ENCODE assay signal across 1 cellular context in genomic region chr3:106381265-106381942, GRCh38.
TF ChIP-seq lines count a peak whose summit lies in the region.

No MANE protein-coding gene starts in this region.

TF ChIP-seq in GM23338, 12 proteins besides CTCF, POLR2A, EP300 and RAD21 (continued from another document):
- TF ChIP-seq, protein P1, sequence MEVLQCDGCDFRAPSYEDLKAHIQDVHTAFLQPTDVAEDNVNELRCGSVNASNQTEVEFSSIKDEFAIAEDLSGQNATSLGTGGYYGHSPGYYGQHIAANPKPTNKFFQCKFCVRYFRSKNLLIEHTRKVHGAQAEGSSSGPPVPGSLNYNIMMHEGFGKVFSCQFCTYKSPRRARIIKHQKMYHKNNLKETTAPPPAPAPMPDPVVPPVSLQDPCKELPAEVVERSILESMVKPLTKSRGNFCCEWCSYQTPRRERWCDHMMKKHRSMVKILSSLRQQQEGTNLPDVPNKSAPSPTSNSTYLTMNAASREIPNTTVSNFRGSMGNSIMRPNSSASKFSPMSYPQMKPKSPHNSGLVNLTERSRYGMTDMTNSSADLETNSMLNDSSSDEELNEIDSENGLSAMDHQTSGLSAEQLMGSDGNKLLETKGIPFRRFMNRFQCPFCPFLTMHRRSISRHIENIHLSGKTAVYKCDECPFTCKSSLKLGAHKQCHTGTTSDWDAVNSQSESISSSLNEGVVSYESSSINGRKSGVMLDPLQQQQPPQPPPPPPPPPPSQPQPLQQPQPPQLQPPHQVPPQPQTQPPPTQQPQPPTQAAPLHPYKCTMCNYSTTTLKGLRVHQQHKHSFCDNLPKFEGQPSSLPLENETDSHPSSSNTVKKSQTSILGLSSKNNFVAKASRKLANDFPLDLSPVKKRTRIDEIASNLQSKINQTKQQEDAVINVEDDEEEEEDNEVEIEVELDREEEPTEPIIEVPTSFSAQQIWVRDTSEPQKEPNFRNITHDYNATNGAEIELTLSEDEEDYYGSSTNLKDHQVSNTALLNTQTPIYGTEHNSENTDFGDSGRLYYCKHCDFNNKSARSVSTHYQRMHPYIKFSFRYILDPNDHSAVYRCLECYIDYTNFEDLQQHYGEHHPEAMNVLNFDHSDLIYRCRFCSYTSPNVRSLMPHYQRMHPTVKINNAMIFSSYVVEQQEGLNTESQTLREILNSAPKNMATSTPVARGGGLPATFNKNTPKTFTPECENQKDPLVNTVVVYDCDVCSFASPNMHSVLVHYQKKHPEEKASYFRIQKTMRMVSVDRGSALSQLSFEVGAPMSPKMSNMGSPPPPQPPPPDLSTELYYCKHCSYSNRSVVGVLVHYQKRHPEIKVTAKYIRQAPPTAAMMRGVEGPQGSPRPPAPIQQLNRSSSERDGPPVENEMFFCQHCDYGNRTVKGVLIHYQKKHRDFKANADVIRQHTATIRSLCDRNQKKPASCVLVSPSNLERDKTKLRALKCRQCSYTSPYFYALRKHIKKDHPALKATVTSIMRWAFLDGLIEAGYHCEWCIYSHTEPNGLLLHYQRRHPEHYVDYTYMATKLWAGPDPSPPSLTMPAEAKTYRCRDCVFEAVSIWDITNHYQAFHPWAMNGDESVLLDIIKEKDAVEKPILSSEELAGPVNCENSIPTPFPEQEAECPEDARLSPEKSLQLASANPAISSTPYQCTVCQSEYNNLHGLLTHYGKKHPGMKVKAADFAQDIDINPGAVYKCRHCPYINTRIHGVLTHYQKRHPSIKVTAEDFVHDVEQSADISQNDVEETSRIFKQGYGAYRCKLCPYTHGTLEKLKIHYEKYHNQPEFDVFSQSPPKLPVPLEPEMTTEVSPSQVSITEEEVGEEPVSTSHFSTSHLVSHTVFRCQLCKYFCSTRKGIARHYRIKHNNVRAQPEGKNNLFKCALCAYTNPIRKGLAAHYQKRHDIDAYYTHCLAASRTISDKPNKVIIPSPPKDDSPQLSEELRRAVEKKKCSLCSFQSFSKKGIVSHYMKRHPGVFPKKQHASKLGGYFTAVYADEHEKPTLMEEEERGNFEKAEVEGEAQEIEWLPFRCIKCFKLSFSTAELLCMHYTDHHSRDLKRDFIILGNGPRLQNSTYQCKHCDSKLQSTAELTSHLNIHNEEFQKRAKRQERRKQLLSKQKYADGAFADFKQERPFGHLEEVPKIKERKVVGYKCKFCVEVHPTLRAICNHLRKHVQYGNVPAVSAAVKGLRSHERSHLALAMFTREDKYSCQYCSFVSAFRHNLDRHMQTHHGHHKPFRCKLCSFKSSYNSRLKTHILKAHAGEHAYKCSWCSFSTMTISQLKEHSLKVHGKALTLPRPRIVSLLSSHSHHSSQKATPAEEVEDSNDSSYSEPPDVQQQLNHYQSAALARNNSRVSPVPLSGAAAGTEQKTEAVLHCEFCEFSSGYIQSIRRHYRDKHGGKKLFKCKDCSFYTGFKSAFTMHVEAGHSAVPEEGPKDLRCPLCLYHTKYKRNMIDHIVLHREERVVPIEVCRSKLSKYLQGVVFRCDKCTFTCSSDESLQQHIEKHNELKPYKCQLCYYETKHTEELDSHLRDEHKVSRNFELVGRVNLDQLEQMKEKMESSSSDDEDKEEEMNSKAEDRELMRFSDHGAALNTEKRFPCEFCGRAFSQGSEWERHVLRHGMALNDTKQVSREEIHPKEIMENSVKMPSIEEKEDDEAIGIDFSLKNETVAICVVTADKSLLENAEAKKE (CRISPR knock-in tag; IDR thresholded peaks at IDR 0.05) = no peak
